8 cellular contexts compared by ENCODE assay signal in the genomic region with DNA sequence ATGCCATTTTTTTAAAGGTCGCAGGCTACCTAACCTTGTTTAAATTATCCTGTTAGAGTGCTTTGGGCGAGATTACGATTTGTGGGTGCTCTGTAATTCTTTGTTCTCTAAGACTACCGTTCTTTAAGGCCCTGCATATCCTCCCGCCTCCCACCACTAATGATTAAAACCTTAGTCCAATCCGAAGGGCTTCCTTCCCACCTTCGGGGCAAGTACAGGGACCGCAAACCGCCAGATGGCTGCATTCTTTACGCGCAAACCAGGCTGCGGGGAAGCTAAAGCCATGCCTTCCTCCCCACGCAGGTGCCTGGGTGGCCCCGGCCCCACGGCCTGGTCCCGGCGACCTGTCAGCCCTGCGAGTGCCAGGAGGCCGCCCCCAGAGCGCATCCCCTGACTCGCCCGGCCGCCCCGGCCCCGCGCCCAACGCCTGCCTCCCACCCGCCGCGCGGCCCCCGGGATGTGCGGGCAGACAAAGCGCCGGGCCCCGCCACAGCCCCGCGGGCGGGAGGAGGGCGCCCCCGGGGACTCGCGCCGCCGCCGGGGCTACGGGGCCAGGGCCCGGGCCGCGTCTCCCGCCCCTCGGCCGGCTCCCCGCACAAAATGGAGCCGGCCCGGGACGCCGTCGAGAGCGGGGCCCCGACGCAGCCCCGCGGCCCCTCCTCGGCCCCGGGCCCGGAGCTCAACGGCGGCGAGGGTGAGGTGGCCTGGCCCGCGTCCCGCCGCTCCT. TPM values are rescaled to one million over a fixed set of nuclear protein-coding genes. Genes with fewer than 3 reads are reported as not detected.
A peak's percentile ranks its signal among the peaks of the same experiment; 100 is the strongest.
DNase-seq lines count a peak whose midpoint lies in the region; ATAC-seq and TF ChIP-seq lines count a peak whose summit lies in the region.

No MANE protein-coding gene starts in this region.

- H3K27me3 ChIP-seq in endodermal cell (ENCODE audit: control insufficient read depth, insufficient read depth, low read length, poor library complexity, severe bottlenecking) = no peaks in the 10 kb centered on the region

- H3K27ac Mint-ChIP-seq in endodermal cell = peak overlapping the region; percentile 90

- H3K36me3 Mint-ChIP-seq in endodermal cell (ENCODE audit: low read depth) = peaks cover 4% of the 10 kb centered on the region

- ATAC-seq in HG02852 (IDR thresholded peaks at IDR 0.05; ENCODE audit: unreplicated experiment) = peak; percentile 30

- peak overlapping the region; percentile 87 for H3K9ac ChIP-seq in endodermal cell (ENCODE audit: extremely low read depth, low read length, poor library complexity, severe bottlenecking)

- peaks cover 17% of the 10 kb centered on the region for H3K4me1 Mint-ChIP-seq in endodermal cell

- H3K9me3 ChIP-seq in endodermal cell (ENCODE audit: control insufficient read depth, low read length) (no peaks in the 10 kb centered on the region), mesodermal cell (ENCODE audit: control insufficient read depth, low read length) (no peaks in the 10 kb centered on the region)

- no peaks in the 10 kb centered on the region for H3K9me3 Mint-ChIP-seq in endodermal cell

- H3K27me3 Mint-ChIP-seq in endodermal cell (ENCODE audit: insufficient read depth) = peaks cover 26% of the 10 kb centered on the region

- H3K4me1 ChIP-seq in endodermal cell (ENCODE audit: control insufficient read depth, insufficient read depth, low read length) (no peaks in the 10 kb centered on the region), mesodermal cell (ENCODE audit: control insufficient read depth, insufficient read depth, low read length, poor library complexity, severe bottlenecking) (peaks cover 38% of the 10 kb centered on the region)

- peak; percentile 21 to 40 for DNase-seq in NCI-H2081 (lab: John Stamatoyannopoulos, UW)
- no peak for DNase-seq in NCI-H2081 treated with DMSO at 0.1 percent for 48 hours (lab: John Stamatoyannopoulos, UW)
- peak; percentile 81 for DNase-seq in NCI-H69 (lab: John Stamatoyannopoulos, UW)
- peak; percentile 17 for DNase-seq in activated CD8-positive, alpha-beta memory T cell treated with anti-CD3 and anti-CD28 coated beads, Interleukin-2, amount 50 U/mL, for 24 hours (ENCODE audit: extremely low read depth)
- peak; percentile 78 for DNase-seq in endodermal cell
- DNase-seq in stimulated activated CD8-positive, alpha-beta memory T cell treated with anti-CD3 and anti-CD28 coated beads, Interleukin-15, amount 100 ng/mL, for 48 hours (ENCODE audit: low read depth in 2 of 2) = peak; percentile 20 to 22

- WGBS in endodermal cell (ENCODE audit: insufficient coverage in 1 of 2, insufficient read length in 1 of 2), 2 experiments = 0% methylated on average over 5 to 74 of the region's 74 CpGs
- WGBS in mesodermal cell (ENCODE audit: insufficient coverage in 2 of 2), 2 experiments = 0 to 1% methylated on average over 45 to 55 of the region's 74 CpGs

- H3K4me3 Mint-ChIP-seq in endodermal cell = peak overlapping the region; percentile 76

- H3K27ac ChIP-seq in endodermal cell (ENCODE audit: low read depth, low read length) (peak overlapping the region; percentile 90), mesodermal cell (ENCODE audit: low read depth, low read length, severe bottlenecking) (peak overlapping the region; percentile 86)

- H3K4me3 ChIP-seq in endodermal cell (ENCODE audit: low read length) (peak overlapping the region; percentile 92), mesodermal cell (ENCODE audit: extremely low read depth, insufficient read depth, low read length, poor library complexity, severe bottlenecking) (peak overlapping the region; percentile 65)

- peaks cover 18% of the 10 kb centered on the region for H3K36me3 ChIP-seq in endodermal cell (ENCODE audit: control insufficient read depth, insufficient read depth, low read length)
- peaks cover 10% of the 10 kb centered on the region for H3K36me3 ChIP-seq in mesodermal cell (ENCODE audit: control insufficient read depth, insufficient read depth, low read length)

- TF ChIP-seq CTCF in endodermal cell (conservative IDR thresholded peaks at IDR 0.05) = no peak

RNA-seq across cellular contexts. Expression of a gene that starts 0.7 kb away (rescaled TPM):
- total RNA-seq in endodermal cell = 10 to 100 TPM; 31.2 to 36.3 TPM
- polyA plus RNA-seq in endodermal cell (2013, experiment 1 of 2) = 58.2 TPM
- 56.8 TPM for polyA plus RNA-seq in endodermal cell (2013, experiment 2 of 2)
- polyA plus RNA-seq in mesodermal cell (2013, experiment 1 of 2) = 43.9 TPM
- 56.8 TPM for polyA plus RNA-seq in mesodermal cell (2013, experiment 2 of 2)
